Comparison of ENCODE assay signal across 8 cellular contexts in the genomic region with DNA sequence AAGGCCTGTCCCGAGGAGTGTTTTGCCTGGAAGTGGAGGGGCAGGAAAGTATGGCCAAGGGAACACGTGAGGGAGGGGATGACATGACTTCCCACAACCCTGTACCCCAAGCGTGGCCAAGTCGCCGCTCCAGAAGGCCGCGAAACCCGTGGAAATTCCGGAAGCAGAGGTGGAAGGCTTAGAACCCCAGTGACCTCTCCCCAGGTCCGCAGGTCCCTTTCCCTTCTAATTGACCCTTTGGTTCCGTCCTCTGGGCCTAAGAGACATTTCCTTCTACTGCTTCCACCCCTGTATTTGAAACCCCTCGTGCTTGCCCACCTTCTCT. TPM values are rescaled to one million over a fixed set of nuclear protein-coding genes. Genes with fewer than 3 reads are reported as not detected.
DNase-seq lines count a peak whose midpoint lies in the region; ATAC-seq and TF ChIP-seq lines count a peak whose summit lies in the region.

No MANE protein-coding gene starts in this region.

- peaks cover 0 to 5% (median 2%) of the 10 kb centered on the region in 7 donors for H3K9me3 Mint-ChIP-seq in CD4-positive, CD25-positive, alpha-beta regulatory T cell
- no peaks in the 10 kb centered on the region for H3K9me3 Mint-ChIP-seq in endothelial cell (ENCODE audit: unreplicated experiment)

- POLR2A ChIA-PET in PC-3 (lab: Charles Lee; ENCODE audit: unreplicated experiment): interaction anchor here (0.6 kb wide), 1 partner anchor 18 kb away, joined by 3 read pairs; no protein-coding TSS in a partner anchor

- H3K9me2 ChIP-seq in PC-3 (replicated peaks; ENCODE audit: low read length): no peaks in the 10 kb centered on the region

- intact Hi-C loops in PC-3 (cut with micrococcal nuclease): loop anchor here (5.0 kb wide), 1 partner anchor 140 kb away; a partner anchor contains a TSS

- H3K27ac ChIP-seq in CD4-positive, CD25-positive, alpha-beta regulatory T cell (ENCODE audit: insufficient read depth, low read length, poor library complexity, severe bottlenecking): peak overlapping the region; percentile 78
- H3K27ac ChIP-seq in PC-3 (ENCODE audit: low read length): peak overlapping the region; percentile 53

- CTCF ChIA-PET in PC-3 (lab: Charles Lee): no interaction called here

- H3K27me3 ChIP-seq in CD4-positive, CD25-positive, alpha-beta regulatory T cell (ENCODE audit: control insufficient read depth, insufficient read depth, low read length): no peaks in the 10 kb centered on the region
- no peaks in the 10 kb centered on the region for H3K27me3 ChIP-seq in PC-3 (ENCODE audit: low read length)

- ATAC-seq in CD4-positive, CD25-positive, alpha-beta regulatory T cell (ENCODE audit: low read depth in 2 of 2): no peak
- ATAC-seq in PC-3: no peak
- peak; percentile 2 for ATAC-seq in omental fat pad (ENCODE audit: low FRiP score)
- ATAC-seq in HG03571 (IDR thresholded peaks at IDR 0.05; ENCODE audit: unreplicated experiment): no peak
- no peak for ATAC-seq in GM19455 (IDR thresholded peaks at IDR 0.05; ENCODE audit: unreplicated experiment)

- DNase-seq in CD4-positive, CD25-positive, alpha-beta regulatory T cell: no peak
- DNase-seq in PC-3 (no peak), endothelial cell (ENCODE audit: low spot score) (no peak), omental fat pad (ENCODE audit: low spot score) (no peak), NCI-H1694 (lab: John Stamatoyannopoulos, UW) (no peak), HuH-7.5 (ENCODE audit: low spot score) (no peak)

- H3K4me3 ChIP-seq in CD4-positive, CD25-positive, alpha-beta regulatory T cell (ENCODE audit: low read depth, low read length): peak overlapping the region; percentile 35
- peak overlapping the region; percentile 79 for H3K4me3 ChIP-seq in PC-3 (ENCODE audit: low read length)

- H3K27me3 Mint-ChIP-seq in CD4-positive, CD25-positive, alpha-beta regulatory T cell: no peaks in the 10 kb centered on the region
- H3K27me3 Mint-ChIP-seq in endothelial cell (ENCODE audit: unreplicated experiment): no peaks in the 10 kb centered on the region

- BruUV-seq in PC-3 (replicated peaks; lab: Mats Ljungman, UMichigan): no TSS peak

- no peaks in the 10 kb centered on the region for H3F3A ChIP-seq in PC-3 (ENCODE audit: low read length, unreplicated experiment)

- peak overlapping the region; percentile 86 for H3K4me2 ChIP-seq in PC-3 (ENCODE audit: low read length)

- H3K4me1 ChIP-seq in CD4-positive, CD25-positive, alpha-beta regulatory T cell (ENCODE audit: control insufficient read depth, insufficient read depth, low read length, poor library complexity, severe bottlenecking): peaks cover 39% of the 10 kb centered on the region
- peaks cover 20% of the 10 kb centered on the region for H3K4me1 ChIP-seq in PC-3 (ENCODE audit: insufficient read depth, low read length)

- TF ChIP-seq CTCF in PC-3 (conservative IDR thresholded peaks at IDR 0.05; ENCODE audit: low read depth, low read length): no peak
- no peak for TF ChIP-seq CTCF in endothelial cell (IDR thresholded peaks at IDR 0.05; ENCODE audit: unreplicated experiment)
- no peak for TF ChIP-seq CTCF in omental fat pad (IDR thresholded peaks at IDR 0.05)

- peaks cover 32% of the 10 kb centered on the region for H4K20me1 ChIP-seq in PC-3 (ENCODE audit: low read length)

- H3K36me3 ChIP-seq in CD4-positive, CD25-positive, alpha-beta regulatory T cell (ENCODE audit: control insufficient read depth, insufficient read depth, low read length): peaks cover 2% of the 10 kb centered on the region
- H3K36me3 ChIP-seq in PC-3 (ENCODE audit: low read depth, low read length): 0 out of 2 replicates have a peak, but pooled peaks cover 3% of the 10 kb centered on the region

- H3K27ac Mint-ChIP-seq in CD4-positive, CD25-positive, alpha-beta regulatory T cell: peak overlapping the region in 2 of 3 donors; percentile 62 to 87
- peak overlapping the region; percentile 74 for H3K27ac Mint-ChIP-seq in endothelial cell (ENCODE audit: unreplicated experiment)

- no peaks in the 10 kb centered on the region for H3K9me3 ChIP-seq in CD4-positive, CD25-positive, alpha-beta regulatory T cell (ENCODE audit: control insufficient read depth in 2 of 2, low read length in 2 of 2)
- no peaks in the 10 kb centered on the region for H3K9me3 ChIP-seq in PC-3 (ENCODE audit: low read length)

- peaks cover 7 to 23% (median 19%) of the 10 kb centered on the region in 4 donors for H3K4me1 Mint-ChIP-seq in CD4-positive, CD25-positive, alpha-beta regulatory T cell
- no peaks in the 10 kb centered on the region for H3K4me1 Mint-ChIP-seq in endothelial cell (ENCODE audit: unreplicated experiment)

- H3K36me3 Mint-ChIP-seq in CD4-positive, CD25-positive, alpha-beta regulatory T cell: no peaks in the 10 kb centered on the region
- no peaks in the 10 kb centered on the region for H3K36me3 Mint-ChIP-seq in endothelial cell (ENCODE audit: low read depth, unreplicated experiment)

- H3K79me2 ChIP-seq in PC-3 (ENCODE audit: low read length): peaks cover 44% of the 10 kb centered on the region

- peak overlapping the region; percentile 85 for H3K9ac ChIP-seq in PC-3 (ENCODE audit: low read length)

- H3K4me3 Mint-ChIP-seq in CD4-positive, CD25-positive, alpha-beta regulatory T cell: peak overlapping the region in 3 of 4 donors; percentile 81 to 93 (median 81)
- H3K4me3 Mint-ChIP-seq in endothelial cell (ENCODE audit: unreplicated experiment): peak overlapping the region; percentile 73

- peak overlapping the region; percentile 78 for H2AFZ ChIP-seq in PC-3 (ENCODE audit: low read length)

RNA-seq across cellular contexts. Expression of a gene that starts 0.5 kb away (rescaled TPM):
- 35.5 TPM for total RNA-seq in CD4-positive, CD25-positive, alpha-beta regulatory T cell
- 10 to 100 TPM; 41.7 to 55.5 (median 47.0) TPM for polyA plus RNA-seq in CD4-positive, CD25-positive, alpha-beta regulatory T cell
- total RNA-seq in PC-3 (2014; rRNA removed) (83.9 and 109 TPM in 2 replicates), endothelial cell (ENCODE audit: unreplicated experiment) (47.2 TPM), omental fat pad (100 to 1,000 TPM in 1 of 4 donors, 10 to 100 TPM in 3; 56.9 to 104 (median 84.7) TPM)

RNA-seq across cellular contexts. Expression of a gene that starts 39.8 kb away (rescaled TPM):
- total RNA-seq in CD4-positive, CD25-positive, alpha-beta regulatory T cell: 0.42 TPM
- polyA plus RNA-seq in CD4-positive, CD25-positive, alpha-beta regulatory T cell: under 1 TPM in 1 of 4 donors, not detected in 3; 0.16 TPM
- total RNA-seq in PC-3 (2014; rRNA removed) (not detected in 2 replicates), endothelial cell (ENCODE audit: unreplicated experiment) (6.0 TPM), omental fat pad (10 to 100 TPM in 3 of 4 donors, 1 to 10 TPM in 1; 6.2 to 32.0 (median 16.6) TPM)

RNA-seq across cellular contexts. Expression of a gene that starts 56.2 kb away (rescaled TPM):
- 20.0 TPM for total RNA-seq in CD4-positive, CD25-positive, alpha-beta regulatory T cell
- 10 to 100 TPM; 46.4 to 77.0 (median 57.3) TPM for polyA plus RNA-seq in CD4-positive, CD25-positive, alpha-beta regulatory T cell
- 10.3 and 25.8 TPM in 2 replicates for total RNA-seq in PC-3 (2014; rRNA removed)
- total RNA-seq in endothelial cell (ENCODE audit: unreplicated experiment): 17.4 TPM
- 10 to 100 TPM in 2 of 4 donors, 1 to 10 TPM in 2; 8.5 to 13.1 (median 10.3) TPM for total RNA-seq in omental fat pad
